ENCODE assay signal across 8 cellular contexts in genomic region chr11:103326070-103326794, GRCh38.
DNase-seq lines count a peak whose midpoint lies in the region; ATAC-seq, FAIRE-seq and TF ChIP-seq lines count a peak whose summit lies in the region.

No MANE protein-coding gene starts in this region.

- H3K9me3 ChIP-seq in RWPE2 (ENCODE audit: severe bottlenecking) (no peaks in the 10 kb centered on the region), lower lobe of right lung (no peaks in the 10 kb centered on the region)

- peak; percentile 93 for ATAC-seq in HG02588 (IDR thresholded peaks at IDR 0.05; ENCODE audit: unreplicated experiment)
- ATAC-seq in RWPE2 (ENCODE audit: low read depth) = peak; percentile 69
- peak; percentile 88 to 90 for ATAC-seq in lower lobe of right lung

- CTCF ChIA-PET in BJ (lab: Yijun Ruan, JAX) = interaction anchor here (0.5 to 6.0 kb wide), 10 partner anchors 11 to 495 kb away, joined by 3 to 61 read pairs (median 4); no protein-coding TSS in a partner anchor

- peak; percentile 93 for FAIRE-seq in GM12892 (lab: Jason Lieb, UNC)

- H3K36me3 ChIP-seq in BJ (ENCODE audit: control insufficient read depth, insufficient read depth, low read length) (no peaks in the 10 kb centered on the region), RWPE2 (ENCODE audit: low read depth) (peaks cover 6% of the 10 kb centered on the region), lower lobe of right lung (no peaks in the 10 kb centered on the region)

- H3K27ac ChIP-seq in RWPE2 (ENCODE audit: poor library complexity, severe bottlenecking) (no peak overlapping the region), lower lobe of right lung (no peak overlapping the region)

- H3K4me3 ChIP-seq in BJ (ENCODE audit: low read depth, low read length) (no peak overlapping the region), RWPE2 (ENCODE audit: severe bottlenecking) (no peak overlapping the region), lower lobe of right lung (no peak overlapping the region)

- no peak for TF ChIP-seq POLR2A in GM12892 (IDR thresholded peaks at IDR 0.05; ENCODE audit: low read depth, low read length)

- H3K27me3 ChIP-seq in BJ (ENCODE audit: control insufficient read depth, insufficient read depth, low read length) (no peaks in the 10 kb centered on the region), RWPE2 (ENCODE audit: insufficient read depth, poor library complexity, severe bottlenecking) (no peaks in the 10 kb centered on the region), lower lobe of right lung (ENCODE audit: low read depth) (no peaks in the 10 kb centered on the region)

- peak; percentile 82 for TF ChIP-seq CTCF in BJ (IDR thresholded peaks at IDR 0.05; ENCODE audit: insufficient read depth, low read depth, low read length)
- peak; percentile 89 for TF ChIP-seq CTCF in RWPE2 (IDR thresholded peaks at IDR 0.05; ENCODE audit: poor library complexity, severe bottlenecking)
- peak; percentile 52 for TF ChIP-seq CTCF in lower lobe of right lung (IDR thresholded peaks at IDR 0.05)

- no peaks in the 10 kb centered on the region for H3K4me1 ChIP-seq in RWPE2 (ENCODE audit: insufficient read depth, poor library complexity, severe bottlenecking)
- no peaks in the 10 kb centered on the region for H3K4me1 ChIP-seq in lower lobe of right lung

- POLR2A ChIA-PET in BJ (lab: Charles Lee) = no interaction called here

- intact Hi-C loops in lower lobe of right lung (cut with DNase I) = no loop called here

- DNase-seq in BJ (ENCODE audit: low read depth) = peak; percentile 23
- DNase-seq in GM12892 (ENCODE audit: insufficient read length) = peak; percentile 11
- DNase-seq in LoVo (ENCODE audit: low spot score) = peak; percentile 62
- no peak for DNase-seq in RWPE2 (ENCODE audit: low spot score)
- peak; percentile 86 for DNase-seq in dermis blood vessel endothelial cell
- no peak for DNase-seq in lower lobe of right lung
- DNase-seq in OCI-M2 (lab: John Stamatoyannopoulos, UW; ENCODE audit: unreplicated experiment) = no peak

Comparison
In these comparisons a context has a peak if more than half of its experiments do, and no peak if none do; other contexts are left out.
1. DNase-seq: peak in BJ (single experiment), GM12892 (single experiment), LoVo (single experiment) and dermis blood vessel endothelial cell (single experiment); none in RWPE2 (single experiment), lower lobe of right lung (single experiment) and OCI-M2 (single experiment).
2. Peak in every context shown above with its lines, with median percentiles within 50 percentile points of each other: CTCF ChIP-seq and ATAC-seq.